In genomic region chr10:97914837-97915211, GRCh38 we compare ENCODE assay signal across 8 cellular contexts.
DNase-seq lines count a peak whose midpoint lies in the region; ATAC-seq, FAIRE-seq and TF ChIP-seq lines count a peak whose summit lies in the region.

No MANE protein-coding gene starts in this region.

- DNase-seq in DND-41 = peak; percentile 75
- peak; percentile 72 for DNase-seq in NCI-H2196 (lab: John Stamatoyannopoulos, UW; ENCODE audit: unreplicated experiment)
- DNase-seq in cardiac fibroblast (ENCODE audit: low read depth in 2 of 2) = peak; percentile 58 to 60
- peak; percentile 91 for DNase-seq in kidney
- DNase-seq in stimulated activated CD4-positive, alpha-beta T cell treated with anti-CD3 and anti-CD28 coated beads, Interleukin-1b, Interleukin-23, amount 100 ng/mL, for 48 hours = peak; percentile 80

- H3K4me3 ChIP-seq in DND-41 (ENCODE audit: low read depth in 1 of 2, low read length in 2 of 2) (no peak overlapping the region), cardiac fibroblast (replicated peaks in 1 of 2; ENCODE audit: low read depth in 2 of 2, low read length in 2 of 2) (no peak overlapping the region), kidney (ENCODE audit: low read length in 2 of 2) (no peak overlapping the region)

- no peaks in the 10 kb centered on the region for H4K20me1 ChIP-seq in DND-41 (ENCODE audit: insufficient read depth, low read length)

- no peak for FAIRE-seq in kidney (lab: Jason Lieb, UNC)

- H3K4me2 ChIP-seq in DND-41 (ENCODE audit: insufficient read depth, low read length) = no peak overlapping the region

- peak; percentile 95 for ATAC-seq in DND-41 (ENCODE audit: insufficient read depth, low read depth)
- peak; percentile 73 for ATAC-seq in HG02610 (IDR thresholded peaks at IDR 0.05; ENCODE audit: unreplicated experiment)
- ATAC-seq in activated CD4-positive, CD25-positive, alpha-beta regulatory T cell treated with anti-CD3 and anti-CD28 coated beads, Interleukin-2, amount 50 U/mL, for 24 hours = peak; percentile 75 to 80
- no peak for ATAC-seq in GM18858 (IDR thresholded peaks at IDR 0.05; ENCODE audit: unreplicated experiment)

- no peaks in the 10 kb centered on the region for H3K79me2 ChIP-seq in DND-41 (ENCODE audit: insufficient read depth, low read length)

- TF ChIP-seq CTCF in DND-41 (IDR thresholded peaks at IDR 0.05; ENCODE audit: borderline replicate concordance, extremely low read depth, low read length, poor library complexity, severe bottlenecking) (peak; percentile 96), cardiac fibroblast (IDR thresholded peaks at IDR 0.05; ENCODE audit: low read depth, low read length) (peak; percentile 83), kidney (IDR thresholded peaks at IDR 0.05; ENCODE audit: borderline replicate concordance, extremely low read depth, insufficient read depth) (peak; percentile 84)

- H3K27me3 ChIP-seq in DND-41 (ENCODE audit: insufficient read depth, low read length, poor library complexity) = peaks cover 20% of the 10 kb centered on the region

- H3K27ac ChIP-seq in DND-41 (ENCODE audit: low read length) (no peak overlapping the region), kidney (ENCODE audit: low read depth in 2 of 2, low read length in 2 of 2) (no peak overlapping the region)

- H3K36me3 ChIP-seq in DND-41 (ENCODE audit: insufficient read depth, low read length) (no peaks in the 10 kb centered on the region), kidney (ENCODE audit: control insufficient read depth in 1 of 2, insufficient read depth in 2 of 2, low read length in 2 of 2) (no peaks in the 10 kb centered on the region)

- H3K9me3 ChIP-seq in DND-41 (ENCODE audit: insufficient read depth, low read length, severe bottlenecking) (no peaks in the 10 kb centered on the region), kidney (ENCODE audit: control insufficient read depth in 1 of 2, low read length in 2 of 2) (no peaks in the 10 kb centered on the region)

- H3K9ac ChIP-seq in DND-41 (ENCODE audit: low read depth, low read length) (no peak overlapping the region), kidney (ENCODE audit: low read length in 2 of 2) (no peak overlapping the region)

- intact Hi-C loops in kidney (cut with DNase I) = loop anchor here (5.0 kb wide), 1 partner anchor 127 kb away; no protein-coding TSS in a partner anchor

- no peak overlapping the region for H2AFZ ChIP-seq in DND-41 (ENCODE audit: low read depth, low read length)

- H3K4me1 ChIP-seq in DND-41 (ENCODE audit: insufficient read depth, low read length) = no peaks in the 10 kb centered on the region
- H3K4me1 ChIP-seq in kidney (ENCODE audit: control insufficient read depth in 1 of 2, insufficient read depth in 1 of 2, low read depth in 1 of 2, low read length in 2 of 2) = no peaks in the 10 kb centered on the region
